Comparison of ENCODE assay signal across 10 cellular contexts in genomic region chr15:68620721-68621528, GRCh38. TPM values are rescaled to one million over a fixed set of nuclear protein-coding genes. Genes with fewer than 3 reads are reported as not detected.
A peak's percentile ranks its signal among the peaks of the same experiment; 100 is the strongest.
DNase-seq lines count a peak whose midpoint lies in the region; ATAC-seq and TF ChIP-seq lines count a peak whose summit lies in the region.
"Had no signal": no experiment of that assay in that cellular context is flagged by ENCODE, and none has a peak within 500 bp of the region (broad histone marks: within the 10 kb centered on the region; RNA-seq: fewer than 3 reads in every experiment).

No MANE protein-coding gene starts in this region.

- intact Hi-C loops in Right ventricle myocardium superior (cut with DNase I), result no loop called here
- intact Hi-C loops in gastrocnemius medialis (cut with DNase I; ENCODE audit: low total_unique reads), result loop anchor here (5.0 kb wide), 1 partner anchor 44 kb away; the partner anchor contains the start of gene CORO2B

- TF ChIP-seq POLR2A in gastrocnemius medialis (IDR thresholded peaks at IDR 0.05), result peak in 1 of 2 donors; percentile 21
- TF ChIP-seq POLR2A in erythroblast (IDR thresholded peaks at IDR 0.05; ENCODE audit: low read length), result no peak

- peak; percentile 86 for ATAC-seq in Right ventricle myocardium superior (ENCODE audit: poor library complexity)
- ATAC-seq in gastrocnemius medialis, result peak; percentile 72 to 85
- no peak for ATAC-seq in HG03521 (IDR thresholded peaks at IDR 0.05; ENCODE audit: unreplicated experiment)

- in situ Hi-C loops in gastrocnemius medialis (cut with MboI; ENCODE audit: low sequenced_read_pairs in 4 of 4), result no loop called here

- DNase-seq in H4 (ENCODE audit: low spot score) (peak; percentile 92), SJSA1 (ENCODE audit: low read depth in 1 of 2, low spot score in 2 of 2) (peak; percentile 27 to 66), Right ventricle myocardium superior (peak; percentile 93), gastrocnemius medialis (peak; percentile 79 to 86), activated T-cell treated with anti-CD3 and anti-CD28 coated beads for 4 hours (no peak), erythroblast (lab: John Stamatoyannopoulos, UW) (no peak)
- DNase-seq in stimulated activated CD8-positive, alpha-beta memory T cell treated with anti-CD3 and anti-CD28 coated beads, Interleukin-4, amount 100 ng/mL, for 48 hours, result no peak

- TF ChIP-seq CTCF in gastrocnemius medialis (IDR thresholded peaks at IDR 0.05 in 4 of 5, conservative IDR thresholded peaks at IDR 0.05 in 1 of 5), result no peak

- H3K4me3 ChIP-seq in SJSA1 (no peak overlapping the region), gastrocnemius medialis (no peak overlapping the region)

- H3K27ac ChIP-seq in SJSA1 (no peak overlapping the region), gastrocnemius medialis (peak overlapping the region; percentile 46 to 64 (median 60))
- H3K27ac ChIP-seq: VCaP had no signal

- H3K36me3 ChIP-seq in SJSA1 (no peaks in the 10 kb centered on the region), gastrocnemius medialis (no peaks in the 10 kb centered on the region)

- H3K9me3 ChIP-seq in SJSA1 (replicated peaks) (no peaks in the 10 kb centered on the region), gastrocnemius medialis (no peaks in the 10 kb centered on the region)

- no peaks in the 10 kb centered on the region for H3K27me3 ChIP-seq in SJSA1 (replicated peaks)
- no peaks in the 10 kb centered on the region for H3K27me3 ChIP-seq in gastrocnemius medialis

- H3K4me1 ChIP-seq in SJSA1 (replicated peaks), result peaks cover 3% of the 10 kb centered on the region; the same call in 1 of the 2 replicates
- H3K4me1 ChIP-seq in gastrocnemius medialis, result peaks cover 11% of the 10 kb centered on the region in 2 donors

RNA-seq across cellular contexts. Expression of gene CORO2B, which starts 42.1 kb away (rescaled TPM):
- 0.33 and 0.64 TPM in 2 replicates for total RNA-seq in H4 (2014; rRNA removed; shearing (Covaris generic))
- not detected in 2 replicates for total RNA-seq in SJSA1 (2014; rRNA removed; shearing (Covaris generic))
- total RNA-seq in Right ventricle myocardium superior, result 6.6 TPM
- total RNA-seq in gastrocnemius medialis, result 1 to 10 TPM; 1.5 to 2.2 (median 1.8) TPM
- total RNA-seq: natural killer cell treated with Interleukin-12 subunit alpha and Interleukin-12 subunit beta and Interleukin-15 and Interleukin-18, amount 100 ng/mL, for 72 hours had no signal

Comparison
In these comparisons a context has a peak if more than half of its experiments do, and no peak if none do; other contexts are left out.
1. DNase-seq: peak in H4 (single experiment), SJSA1 (2 of 2), Right ventricle myocardium superior (single experiment) and gastrocnemius medialis (2 of 2); none in activated T-cell treated with anti-CD3 and anti-CD28 coated beads for 4 hours (single experiment), stimulated activated CD8-positive, alpha-beta memory T cell treated with anti-CD3 and anti-CD28 coated beads, Interleukin-4, amount 100 ng/mL, for 48 hours (single experiment) and erythroblast (0 of 2).